In the genomic region with DNA sequence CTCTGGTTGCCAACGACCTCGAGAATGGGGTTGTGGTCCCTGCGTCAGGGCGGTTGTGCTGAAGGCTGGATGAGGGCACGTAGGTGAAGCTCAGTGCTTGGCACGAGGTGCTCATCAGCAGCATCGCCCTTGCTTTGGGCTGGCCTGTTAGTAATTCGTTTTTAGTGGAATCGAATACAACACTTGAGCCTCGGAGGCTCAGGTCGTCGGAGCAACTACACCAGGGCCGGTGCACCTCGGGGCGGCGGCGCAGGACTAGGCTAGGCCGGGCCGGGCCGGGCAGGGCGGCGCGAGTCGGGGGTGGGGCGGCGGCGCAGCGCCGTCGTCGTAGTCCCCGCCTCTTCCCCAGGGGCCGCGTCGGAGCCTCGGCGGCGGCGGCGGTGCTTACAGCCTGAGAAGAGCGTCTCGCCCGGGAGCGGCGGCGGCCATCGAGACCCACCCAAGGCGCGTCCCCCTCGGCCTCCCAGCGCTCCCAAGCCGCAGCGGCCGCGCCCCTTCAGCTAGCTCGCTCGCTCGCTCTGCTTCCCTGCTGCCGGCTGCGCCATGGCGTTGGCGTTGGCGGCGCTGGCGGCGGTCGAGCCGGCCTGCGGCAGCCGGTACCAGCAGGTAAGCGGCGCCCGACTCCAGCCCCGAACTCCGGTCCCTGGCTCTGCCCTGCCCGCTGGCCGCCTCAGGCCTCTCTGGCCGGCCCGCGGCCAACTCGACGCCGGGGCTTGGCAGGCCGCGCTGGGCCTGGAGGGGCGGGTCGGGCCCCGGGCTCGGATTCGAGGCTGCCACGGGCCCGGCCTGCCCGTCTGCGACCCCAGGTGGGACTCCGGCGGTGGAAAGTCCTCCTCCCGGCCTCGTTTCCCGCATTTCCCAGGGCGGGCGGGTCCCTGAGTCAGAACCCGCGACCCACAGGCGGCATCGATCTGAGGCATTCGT, we compare ENCODE assay signal across 1 cellular context.
TF ChIP-seq lines count a peak whose summit lies in the region.

Gene NDFIP1, plus strand, starts transcription at position 348 of the 924 bp plus-strand sequence. Its CDS starts 196 bp downstream, at position 544.

TF ChIP-seq in HepG2, 621 proteins besides CTCF, POLR2A, EP300 and RAD21 (continued from another document and continues in another):
- TF ChIP-seq, protein P1, sequence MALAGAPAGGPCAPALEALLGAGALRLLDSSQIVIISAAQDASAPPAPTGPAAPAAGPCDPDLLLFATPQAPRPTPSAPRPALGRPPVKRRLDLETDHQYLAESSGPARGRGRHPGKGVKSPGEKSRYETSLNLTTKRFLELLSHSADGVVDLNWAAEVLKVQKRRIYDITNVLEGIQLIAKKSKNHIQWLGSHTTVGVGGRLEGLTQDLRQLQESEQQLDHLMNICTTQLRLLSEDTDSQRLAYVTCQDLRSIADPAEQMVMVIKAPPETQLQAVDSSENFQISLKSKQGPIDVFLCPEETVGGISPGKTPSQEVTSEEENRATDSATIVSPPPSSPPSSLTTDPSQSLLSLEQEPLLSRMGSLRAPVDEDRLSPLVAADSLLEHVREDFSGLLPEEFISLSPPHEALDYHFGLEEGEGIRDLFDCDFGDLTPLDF (CRISPR knock-in tag; IDR thresholded peaks at IDR 0.05), result no peak
- no peak for TF ChIP-seq ZNF530 (CRISPR knock-in tag; IDR thresholded peaks at IDR 0.05; ENCODE audit: low read depth)
- TF ChIP-seq ZNF780A (CRISPR knock-in tag; IDR thresholded peaks at IDR 0.05), result peak; percentile 98
- TF ChIP-seq ZNF768 (CRISPR knock-in tag; IDR thresholded peaks at IDR 0.05), result peak; percentile 81
- TF ChIP-seq BCLAF1 (IDR thresholded peaks at IDR 0.05), result no peak
- TF ChIP-seq MBNL3 (CRISPR knock-in tag; conservative IDR thresholded peaks at IDR 0.05), result no peak
- TF ChIP-seq HNRNPK (IDR thresholded peaks at IDR 0.05; ENCODE audit: low read depth, low read length, poor library complexity, severe bottlenecking), result peak; percentile 30
- TF ChIP-seq NCOR1 (IDR thresholded peaks at IDR 0.05; ENCODE audit: borderline replicate concordance, low read length), result no peak
- TF ChIP-seq GFI1 (CRISPR knock-in tag; IDR thresholded peaks at IDR 0.05; ENCODE audit: borderline replicate concordance), result no peak; the same call in 1 of the 2 replicates
- TF ChIP-seq SMYD3 (CRISPR knock-in tag; IDR thresholded peaks at IDR 0.05), result no peak; the same call in 1 of the 2 replicates
- no peak for TF ChIP-seq ZBTB1 (CRISPR knock-in tag; IDR thresholded peaks at IDR 0.05; ENCODE audit: borderline replicate concordance)
- TF ChIP-seq PHF20 (CRISPR knock-in tag; IDR thresholded peaks at IDR 0.05), result peak; percentile 40; the same call in 1 of the 2 replicates
- no peak for TF ChIP-seq TOE1 (CRISPR knock-in tag; IDR thresholded peaks at IDR 0.05)
- TF ChIP-seq ZNF510 (CRISPR knock-in tag; IDR thresholded peaks at IDR 0.05; ENCODE audit: low read depth), result 0 out of 2 replicates have a peak, but pooled peaks have one; percentile 21
- peak; percentile 92; the same call in 1 of the 2 replicates for TF ChIP-seq BCL3 (CRISPR knock-in tag; IDR thresholded peaks at IDR 0.05)
- TF ChIP-seq SP2 (CRISPR knock-in tag; IDR thresholded peaks at IDR 0.05), result peak; percentile 52
- TF ChIP-seq TFDP1 (CRISPR knock-in tag; IDR thresholded peaks at IDR 0.05; ENCODE audit: borderline replicate concordance), result peak; percentile 64
- peak; percentile 10; the same call in 1 of the 2 replicates for TF ChIP-seq HMG20A (CRISPR knock-in tag; IDR thresholded peaks at IDR 0.05; ENCODE audit: borderline replicate concordance)
- peak; percentile 87 for TF ChIP-seq POLR2G (IDR thresholded peaks at IDR 0.05; ENCODE audit: low read depth, low read length)
- TF ChIP-seq TBX2 (CRISPR knock-in tag; IDR thresholded peaks at IDR 0.05; ENCODE audit: borderline replicate concordance), result peak; percentile 55; the same call in 1 of the 2 replicates
- TF ChIP-seq TEAD3 (CRISPR knock-in tag; optimal IDR thresholded peaks at IDR 0.05; ENCODE audit: borderline replicate concordance), result peak; percentile 16
- peak; percentile 72 for TF ChIP-seq ZMYM4 (CRISPR knock-in tag; IDR thresholded peaks at IDR 0.05)
- 0 out of 2 replicates have a peak, but pooled peaks have one; percentile 33 for TF ChIP-seq DRAP1 (CRISPR knock-in tag; IDR thresholded peaks at IDR 0.05)
- TF ChIP-seq ZNF136 (CRISPR knock-in tag; IDR thresholded peaks at IDR 0.05; ENCODE audit: low read depth), result no peak
- no peak for TF ChIP-seq MAFF (IDR thresholded peaks at IDR 0.05; ENCODE audit: low read depth, low read length)
- TF ChIP-seq, protein P2, sequence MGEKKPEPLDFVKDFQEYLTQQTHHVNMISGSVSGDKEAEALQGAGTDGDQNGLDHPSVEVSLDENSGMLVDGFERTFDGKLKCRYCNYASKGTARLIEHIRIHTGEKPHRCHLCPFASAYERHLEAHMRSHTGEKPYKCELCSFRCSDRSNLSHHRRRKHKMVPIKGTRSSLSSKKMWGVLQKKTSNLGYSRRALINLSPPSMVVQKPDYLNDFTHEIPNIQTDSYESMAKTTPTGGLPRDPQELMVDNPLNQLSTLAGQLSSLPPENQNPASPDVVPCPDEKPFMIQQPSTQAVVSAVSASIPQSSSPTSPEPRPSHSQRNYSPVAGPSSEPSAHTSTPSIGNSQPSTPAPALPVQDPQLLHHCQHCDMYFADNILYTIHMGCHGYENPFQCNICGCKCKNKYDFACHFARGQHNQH (CRISPR knock-in tag; IDR thresholded peaks at IDR 0.05), result peak; percentile 21
- no peak for TF ChIP-seq MNT (IDR thresholded peaks at IDR 0.05)
- TF ChIP-seq ISX (CRISPR knock-in tag; conservative IDR thresholded peaks at IDR 0.05), result no peak
- TF ChIP-seq MED1 (CRISPR knock-in tag; IDR thresholded peaks at IDR 0.05), result no peak
- peak; percentile 66 for TF ChIP-seq SKI (IDR thresholded peaks at IDR 0.05; ENCODE audit: partially characterized antibody)
- no peak for TF ChIP-seq TCF7 (IDR thresholded peaks at IDR 0.05; ENCODE audit: low read depth)
- TF ChIP-seq ZNF547 (CRISPR knock-in tag; IDR thresholded peaks at IDR 0.05), result peak; percentile 69
- TF ChIP-seq, protein P3, sequence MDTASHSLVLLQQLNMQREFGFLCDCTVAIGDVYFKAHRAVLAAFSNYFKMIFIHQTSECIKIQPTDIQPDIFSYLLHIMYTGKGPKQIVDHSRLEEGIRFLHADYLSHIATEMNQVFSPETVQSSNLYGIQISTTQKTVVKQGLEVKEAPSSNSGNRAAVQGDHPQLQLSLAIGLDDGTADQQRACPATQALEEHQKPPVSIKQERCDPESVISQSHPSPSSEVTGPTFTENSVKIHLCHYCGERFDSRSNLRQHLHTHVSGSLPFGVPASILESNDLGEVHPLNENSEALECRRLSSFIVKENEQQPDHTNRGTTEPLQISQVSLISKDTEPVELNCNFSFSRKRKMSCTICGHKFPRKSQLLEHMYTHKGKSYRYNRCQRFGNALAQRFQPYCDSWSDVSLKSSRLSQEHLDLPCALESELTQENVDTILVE (CRISPR knock-in tag; IDR thresholded peaks at IDR 0.05), result peak; percentile 67; the same call in 1 of the 2 replicates
- no peak for TF ChIP-seq SNAPC2 (CRISPR knock-in tag; IDR thresholded peaks at IDR 0.05)
- TF ChIP-seq BORCS8-MEF2B (CRISPR knock-in tag; IDR thresholded peaks at IDR 0.05), result peak; percentile 56
- no peak for TF ChIP-seq MEIS2 (CRISPR knock-in tag; IDR thresholded peaks at IDR 0.05)
- peak; percentile 67 to 93; a peak in 3 of 4 replicates for TF ChIP-seq HMGXB4 (CRISPR knock-in tag; IDR thresholded peaks at IDR 0.05; ENCODE audit: borderline replicate concordance in 1 of 2, low read depth in 1 of 2)
- 0 out of 2 replicates have a peak, but pooled peaks have one; percentile 47 for TF ChIP-seq NFKB2 (CRISPR knock-in tag; IDR thresholded peaks at IDR 0.05; ENCODE audit: borderline replicate concordance)
- TF ChIP-seq, protein P4, sequence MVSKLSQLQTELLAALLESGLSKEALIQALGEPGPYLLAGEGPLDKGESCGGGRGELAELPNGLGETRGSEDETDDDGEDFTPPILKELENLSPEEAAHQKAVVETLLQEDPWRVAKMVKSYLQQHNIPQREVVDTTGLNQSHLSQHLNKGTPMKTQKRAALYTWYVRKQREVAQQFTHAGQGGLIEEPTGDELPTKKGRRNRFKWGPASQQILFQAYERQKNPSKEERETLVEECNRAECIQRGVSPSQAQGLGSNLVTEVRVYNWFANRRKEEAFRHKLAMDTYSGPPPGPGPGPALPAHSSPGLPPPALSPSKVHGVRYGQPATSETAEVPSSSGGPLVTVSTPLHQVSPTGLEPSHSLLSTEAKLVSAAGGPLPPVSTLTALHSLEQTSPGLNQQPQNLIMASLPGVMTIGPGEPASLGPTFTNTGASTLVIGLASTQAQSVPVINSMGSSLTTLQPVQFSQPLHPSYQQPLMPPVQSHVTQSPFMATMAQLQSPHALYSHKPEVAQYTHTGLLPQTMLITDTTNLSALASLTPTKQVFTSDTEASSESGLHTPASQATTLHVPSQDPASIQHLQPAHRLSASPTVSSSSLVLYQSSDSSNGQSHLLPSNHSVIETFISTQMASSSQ (IDR thresholded peaks at IDR 0.05; ENCODE audit: low read depth), result no peak
- TF ChIP-seq, protein P4 (CRISPR knock-in tag; IDR thresholded peaks at IDR 0.05; ENCODE audit: borderline replicate concordance), result peak; percentile 69; the same call in 1 of the 2 replicates
- peak; percentile 86 for TF ChIP-seq ZNF329 (CRISPR knock-in tag; IDR thresholded peaks at IDR 0.05; ENCODE audit: low read depth)
